Comparison of ENCODE assay signal across 8 cellular contexts in genomic region chr6:26457796-26458688, GRCh38. TPM values are rescaled to one million over a fixed set of nuclear protein-coding genes. Genes with fewer than 3 reads are reported as not detected.
DNase-seq lines count a peak whose midpoint lies in the region; TF ChIP-seq lines count a peak whose summit lies in the region.

TSS of gene BTN2A1 (plus strand) at chr6:26457955. CDS start at chr6:26458637, 682 bp downstream.

- peak within 1 kb of the TSS; percentile 91 to 99 (median 94) for H3K9ac ChIP-seq in subcutaneous abdominal adipose tissue (ENCODE audit: low read length in 5 of 5)

- H3K36me3 Mint-ChIP-seq in nephron progenitor cell (ENCODE audit: low read depth) = peaks cover 38% of the 10 kb centered on the region

- H3K9me3 ChIP-seq in HAP-1 (no peaks in the 10 kb centered on the region), subcutaneous abdominal adipose tissue (ENCODE audit: control insufficient read depth in 5 of 5, low read length in 5 of 5) (no peaks in the 10 kb centered on the region)

- H3K27me3 ChIP-seq in HAP-1 (ENCODE audit: low read depth) = no peaks in the 10 kb centered on the region
- no peaks in the 10 kb centered on the region for H3K27me3 ChIP-seq in subcutaneous abdominal adipose tissue (ENCODE audit: control insufficient read depth in 5 of 5, insufficient read depth in 4 of 5, low read length in 5 of 5)

- in situ Hi-C loops in G401 (cut with HindIII; ENCODE audit: low sequenced_read_pairs) (no loop called here), HAP-1 (cut with MboI; ENCODE audit: low sequenced_read_pairs) (no loop called here)

- no peaks in the 10 kb centered on the region for H3K9me3 Mint-ChIP-seq in nephron progenitor cell

- peak within 1 kb of the TSS; percentile 99 for H3K4me3 Mint-ChIP-seq in nephron progenitor cell

- H3K27ac Mint-ChIP-seq in nephron progenitor cell = peak within 1 kb of the TSS; percentile 98

- DNase-seq in G401 (ENCODE audit: low spot score) (peak; percentile 99), HAP-1 (ENCODE audit: low spot score in 2 of 2) (peak; percentile 84 to 94), M059J (ENCODE audit: low read depth) (peak; percentile 97), SHP77 treated with DMSO at 0.1 percent for 48 hours (lab: John Stamatoyannopoulos, UW) (peak; percentile 89), foreskin fibroblast (peak; percentile 89 to 95), nephron progenitor cell (peak; percentile 64)
- DNase-seq in activated gamma-delta T cell treated with anti-CD3 and anti-CD28 coated beads, Interleukin-2, amount 50 U/mL, for 16 hours (ENCODE audit: low read depth) = peak; percentile 42

- peaks cover 9% of the 10 kb centered on the region for H3K4me1 ChIP-seq in HAP-1
- peaks cover 4 to 53% (median 38%) of the 10 kb centered on the region in 5 donors for H3K4me1 ChIP-seq in subcutaneous abdominal adipose tissue (ENCODE audit: control insufficient read depth in 5 of 5, insufficient read depth in 5 of 5, low read length in 5 of 5)

- H3K4me3 ChIP-seq in HAP-1 = peak within 1 kb of the TSS; percentile 69
- H3K4me3 ChIP-seq in foreskin fibroblast (ENCODE audit: low read depth in 1 of 2, low read length in 2 of 2) = peak within 1 kb of the TSS; percentile 72 to 95
- H3K4me3 ChIP-seq in subcutaneous abdominal adipose tissue (ENCODE audit: low read depth in 1 of 5, low read length in 5 of 5) = peak within 1 kb of the TSS; percentile 94 to 97 (median 96)

- H3K27ac ChIP-seq in subcutaneous abdominal adipose tissue (ENCODE audit: low read depth, low read length) = peak within 1 kb of the TSS; percentile 96

- peaks cover 27% of the 10 kb centered on the region for H3K36me3 ChIP-seq in HAP-1 (replicated peaks)
- H3K36me3 ChIP-seq in subcutaneous abdominal adipose tissue (ENCODE audit: control insufficient read depth in 5 of 5, insufficient read depth in 5 of 5, low read length in 5 of 5) = peaks cover 4 to 35% (median 25%) of the 10 kb centered on the region in 5 donors

- TF ChIP-seq CTCF in foreskin fibroblast (IDR thresholded peaks at IDR 0.05; ENCODE audit: low read depth, low read length) (peak; percentile 3), nephron progenitor cell (IDR thresholded peaks at IDR 0.05) (no peak)

- H3K4me1 Mint-ChIP-seq in nephron progenitor cell = peaks cover 53% of the 10 kb centered on the region

- H3K27me3 Mint-ChIP-seq in nephron progenitor cell (ENCODE audit: low read depth, poor library complexity) = peaks cover 3% of the 10 kb centered on the region

RNA-seq across cellular contexts. Expression of gene BTN2A1, which starts in this region (rescaled TPM):
- 5.0 and 5.8 TPM in 2 replicates for total RNA-seq in G401 (2014; rRNA removed; shearing (Covaris generic))
- 23.2 and 35.0 TPM in 2 replicates for total RNA-seq in M059J (2014; rRNA removed; shearing (Covaris generic))

Comparison
In these comparisons a context has a peak if more than half of its experiments do, and no peak if none do; other contexts are left out.
1. Peak in every context shown above with its lines: DNase-seq, H3K4me3 ChIP-seq and H3K27ac ChIP-seq.
2. DNase-seq: peak in every context shown above with its lines; median percentile 99 in G401; 97 in M059J; 92 in foreskin fibroblast; 89 in HAP-1; 89 in SHP77 treated with DMSO at 0.1 percent for 48 hours; 64 in nephron progenitor cell; 42 in activated gamma-delta T cell treated with anti-CD3 and anti-CD28 coated beads, Interleukin-2, amount 50 U/mL, for 16 hours.